Comparison of ENCODE assay signal across 18 cellular contexts in genomic region chr1:42484382-42484781, GRCh38. TPM values are rescaled to one million over a fixed set of nuclear protein-coding genes. Genes with fewer than 3 reads are reported as not detected.
DNase-seq lines count a peak whose midpoint lies in the region; ATAC-seq, FAIRE-seq and TF ChIP-seq lines count a peak whose summit lies in the region.
"Had no signal": no experiment of that assay in that cellular context is flagged by ENCODE, and none has a peak within 500 bp of the region (broad histone marks: within the 10 kb centered on the region; RNA-seq: fewer than 3 reads in every experiment).

No MANE protein-coding gene starts in this region.

- no peaks in the 10 kb centered on the region for H3K9me3 Mint-ChIP-seq in H9
- H3K9me3 Mint-ChIP-seq: WTC11 had no signal

- no peak overlapping the region for H3K14ac ChIP-seq in H9 (ENCODE audit: insufficient read depth, low read length)

- no peak overlapping the region for H4K5ac ChIP-seq in H9 (ENCODE audit: insufficient read length, low read depth, low read length)

- H3K4me1 ChIP-seq in adipocyte (ENCODE audit: control insufficient read depth, insufficient read depth, low read length): peaks cover 5% of the 10 kb centered on the region
- peaks cover 4% of the 10 kb centered on the region for H3K4me1 ChIP-seq in keratinocyte (ENCODE audit: control insufficient read depth, extremely low read depth, insufficient read depth, low read length)
- H3K4me1 ChIP-seq in H9 (ENCODE audit: insufficient read depth, low read length): no peaks in the 10 kb centered on the region

- H3K9me3 ChIP-seq in adipocyte (ENCODE audit: control insufficient read depth, low read length) (no peaks in the 10 kb centered on the region), keratinocyte (ENCODE audit: control insufficient read depth, low read depth, low read length) (no peaks in the 10 kb centered on the region), H9 (ENCODE audit: control insufficient read depth, low read depth, low read length) (no peaks in the 10 kb centered on the region)
- H3K9me3 ChIP-seq: neutrophil had no signal

- no CpG with 5 or more reads among the region's 2 CpGs for WGBS in H9 (ENCODE audit: extremely low coverage, insufficient read length, low lambda C conversion rate)

- no peak overlapping the region for H3K56ac ChIP-seq in H9 (ENCODE audit: insufficient read length, low read depth, low read length)

- H4K8ac ChIP-seq in H9 (replicated peaks; ENCODE audit: insufficient read length, low read depth, low read length): no peak overlapping the region

- H3K79me1 ChIP-seq in H9 (ENCODE audit: insufficient read depth, low read depth, low read length, poor library complexity, severe bottlenecking): no peaks in the 10 kb centered on the region

- H3K4me3 ChIP-seq in adipocyte (ENCODE audit: low read length) (no peak overlapping the region), keratinocyte (ENCODE audit: control insufficient read depth in 2 of 3, extremely low read depth in 1 of 3, insufficient read depth in 2 of 3, low read depth in 1 of 3, low read length in 3 of 3) (no peak overlapping the region)

- H3K9ac ChIP-seq in adipocyte (ENCODE audit: low read length): no peak overlapping the region
- no peak overlapping the region for H3K9ac ChIP-seq in keratinocyte (ENCODE audit: control insufficient read depth, extremely low read depth, insufficient read depth, low read length)
- H3K9ac ChIP-seq in H9 (ENCODE audit: extremely low read depth, insufficient read length, low read length): no peak overlapping the region

- H2BK120ac ChIP-seq in H9 (ENCODE audit: low read depth, low read length, poor library complexity, severe bottlenecking): no peak overlapping the region

- no peak overlapping the region for H3T11ph ChIP-seq in H9 (ENCODE audit: low read length)

- FAIRE-seq in keratinocyte (lab: Jason Lieb, UNC): peak; percentile 56
- FAIRE-seq: GM18507 had no signal

- H3K27me3 ChIP-seq in adipocyte (replicated peaks; ENCODE audit: control insufficient read depth, insufficient read depth, low read length) (no peaks in the 10 kb centered on the region), keratinocyte (ENCODE audit: control insufficient read depth, extremely low read depth, insufficient read depth, low read length) (no peaks in the 10 kb centered on the region), H9 (ENCODE audit: insufficient read depth, low read length) (no peaks in the 10 kb centered on the region)
- H3K27me3 ChIP-seq: neutrophil had no signal

- H3K27ac ChIP-seq in keratinocyte (ENCODE audit: control insufficient read depth, insufficient read depth, low read length) (no peak overlapping the region), H9 (ENCODE audit: insufficient read length, low read depth, low read length) (no peak overlapping the region)
- H3K27ac ChIP-seq: neutrophil had no signal

- no peak overlapping the region for H2BK20ac ChIP-seq in H9 (ENCODE audit: low read depth, low read length, poor library complexity, severe bottlenecking)

- H2BK5ac ChIP-seq in H9 (ENCODE audit: insufficient read length, low read length): no peak overlapping the region

- dilution Hi-C loops in keratinocyte (cut with MboI; ENCODE audit: extremely low pct_ligation_motif_present, low sequenced_read_pairs): no loop called here

- H3K27ac Mint-ChIP-seq in H9: no peak overlapping the region
- H3K27ac Mint-ChIP-seq: WTC11 had no signal

- H3K4me1 Mint-ChIP-seq in H9: peaks cover 3 to 4% of the 10 kb centered on the region in 2 experiments

- peak; percentile 28 for DNase-seq in AG09319 (ENCODE audit: extremely low read depth, low read depth)
- peak; percentile 15 for DNase-seq in HK-2 (ENCODE audit: unreplicated experiment)
- peak; percentile 60 for DNase-seq in adipocyte (ENCODE audit: low read depth)
- no peak for DNase-seq in keratinocyte (ENCODE audit: low read depth, low spot score)
- no peak for DNase-seq in H9
- DNase-seq in UCSD-AML1 (lab: John Stamatoyannopoulos, UW; ENCODE audit: unreplicated experiment): no peak
- DNase-seq: activated gamma-delta T cell treated with Interleukin-2 at 50 U/mL for 16 hours; COR-L47; H7; NCI-H1436; stimulated activated CD4-positive, alpha-beta T cell treated with anti-CD3 and anti-CD28 coated beads, Interleukin-4, amount 100 ng/mL, for 1 hour; substantia nigra had no signal

- H4K91ac ChIP-seq in H9 (ENCODE audit: insufficient read length, low read depth, low read length): no peak overlapping the region

- no peak for TF ChIP-seq CTCF in AG09319 (IDR thresholded peaks at IDR 0.05; ENCODE audit: low read depth, low read length)
- TF ChIP-seq CTCF in keratinocyte (optimal IDR thresholded peaks at IDR 0.05 in 1 of 3, IDR thresholded peaks at IDR 0.05 in 1 of 3, conservative IDR thresholded peaks at IDR 0.05 in 1 of 3; ENCODE audit: extremely low read depth in 1 of 3, insufficient read depth in 2 of 3, low read length in 3 of 3): no peak
- TF ChIP-seq CTCF in H9 (conservative IDR thresholded peaks at IDR 0.05): no peak

- no peaks in the 10 kb centered on the region for H3K36me3 Mint-ChIP-seq in H9 (ENCODE audit: insufficient read depth in 1 of 3, low read depth in 3 of 3)
- H3K36me3 Mint-ChIP-seq: WTC11 had no signal

- H4K20me1 ChIP-seq in keratinocyte (ENCODE audit: control insufficient read depth, extremely low read depth, insufficient read depth, low read length): no peaks in the 10 kb centered on the region
- H4K20me1 ChIP-seq in H9 (ENCODE audit: control insufficient read depth, insufficient read depth, insufficient read length): no peaks in the 10 kb centered on the region

- no peak overlapping the region for H3K23ac ChIP-seq in H9 (ENCODE audit: insufficient read length, low read depth, low read length)

- H3K4me3 Mint-ChIP-seq in H9: no peak overlapping the region
- H3K4me3 Mint-ChIP-seq: WTC11 had no signal

- H3K79me2 ChIP-seq in keratinocyte (ENCODE audit: control insufficient read depth, insufficient read depth, low read length) (no peaks in the 10 kb centered on the region), H9 (ENCODE audit: insufficient read depth, low read length) (no peaks in the 10 kb centered on the region)

- H3K4ac ChIP-seq in H9 (ENCODE audit: low read depth, low read length): no peak overlapping the region

- H2AK5ac ChIP-seq in H9 (ENCODE audit: insufficient read length, low read length): no peak overlapping the region

- no peak overlapping the region for H2BK12ac ChIP-seq in H9 (ENCODE audit: insufficient read length, low read depth, low read length)

- no peaks in the 10 kb centered on the region for H3K36me3 ChIP-seq in adipocyte (ENCODE audit: control insufficient read depth, insufficient read depth, low read length, severe bottlenecking)
- no peaks in the 10 kb centered on the region for H3K36me3 ChIP-seq in keratinocyte (ENCODE audit: control insufficient read depth in 2 of 2, extremely low read depth in 1 of 2, insufficient read depth in 2 of 2, low read length in 2 of 2)
- H3K36me3 ChIP-seq: neutrophil had no signal

- peaks cover 6% of the 10 kb centered on the region for H3K27me3 Mint-ChIP-seq in H9 (ENCODE audit: low read depth)

- no peak for ATAC-seq in GM19463 (IDR thresholded peaks at IDR 0.05; ENCODE audit: unreplicated experiment)
- ATAC-seq in GM21576 (IDR thresholded peaks at IDR 0.05; ENCODE audit: unreplicated experiment): no peak
- ATAC-seq: WTC11 had no signal

- H2AFZ ChIP-seq in keratinocyte (ENCODE audit: control insufficient read depth, low read length): no peak overlapping the region
- no peak overlapping the region for H2AFZ ChIP-seq in H9 (ENCODE audit: low read length)

- peaks cover 2% of the 10 kb centered on the region for H3K23me2 ChIP-seq in H9 (ENCODE audit: insufficient read length, low read depth, low read length, poor library complexity, severe bottlenecking)

- H3K9me1 ChIP-seq in keratinocyte (ENCODE audit: control insufficient read depth, extremely low read depth, insufficient read depth, low read length): no peaks in the 10 kb centered on the region

- H2BK15ac ChIP-seq in H9 (ENCODE audit: low read depth, low read length): no peak overlapping the region

- H3K4me2 ChIP-seq in keratinocyte (ENCODE audit: control insufficient read depth, extremely low read depth, insufficient read depth, low read depth, low read length) (no peak overlapping the region), H9 (ENCODE audit: insufficient read depth, insufficient read length, low read length) (no peak overlapping the region)

- H3K18ac ChIP-seq in H9 (ENCODE audit: insufficient read length, low read depth, low read length): no peak overlapping the region

RNA-seq across cellular contexts. Expression of gene CCDC30, which starts 21.3 kb away (rescaled TPM):
- 0.12 to 0.37 TPM (median 0.35 TPM) in 3 replicates for polyA plus RNA-seq in keratinocyte
- 2.5 TPM for polyA plus RNA-seq in keratinocyte (2011; ENCODE audit: low read depth)
- 0.13 and 0.75 TPM in 2 replicates for polyA plus RNA-seq in keratinocyte (2011; cell fraction: cytosol; rRNA removed)
- polyA plus RNA-seq in keratinocyte (2011; cell fraction: nucleus; rRNA removed): 1.1 and 1.2 TPM in 2 replicates
- 0.42 and 2.0 TPM in 2 replicates for polyA plus RNA-seq in keratinocyte (2012; ENCODE audit: low replicate concordance)
- polyA minus RNA-seq in keratinocyte: 0.33 to 1.1 TPM in 2 of 3 replicates, not detected in the other
- not detected for polyA minus RNA-seq in keratinocyte (2011; cell fraction: cytosol; rRNA and poly(A)+ RNA removed)
- polyA minus RNA-seq in keratinocyte (2011; cell fraction: nucleus; rRNA and poly(A)+ RNA removed): 0.42 and 2.6 TPM in 2 replicates
- total RNA-seq in H9 (2021): 1.4 and 1.8 TPM in 2 replicates

RNA-seq across cellular contexts. Expression of gene PPCS, which starts 28.0 kb away (rescaled TPM):
- polyA plus RNA-seq in keratinocyte: 31.5 to 47.3 TPM (median 44.1 TPM) in 3 replicates
- polyA plus RNA-seq in keratinocyte (2011; ENCODE audit: low read depth): 78.2 TPM
- 39.6 and 55.7 TPM in 2 replicates for polyA plus RNA-seq in keratinocyte (2011; cell fraction: cytosol; rRNA removed)
- 29.5 and 30.2 TPM in 2 replicates for polyA plus RNA-seq in keratinocyte (2011; cell fraction: nucleus; rRNA removed)
- polyA plus RNA-seq in keratinocyte (2012; ENCODE audit: low replicate concordance): 44.8 and 49.9 TPM in 2 replicates
- 6.9 to 10.9 TPM (median 10.7 TPM) in 3 replicates for polyA minus RNA-seq in keratinocyte
- polyA minus RNA-seq in keratinocyte (2011; cell fraction: cytosol; rRNA and poly(A)+ RNA removed): 24.0 TPM
- 5.2 and 6.4 TPM in 2 replicates for polyA minus RNA-seq in keratinocyte (2011; cell fraction: nucleus; rRNA and poly(A)+ RNA removed)
- total RNA-seq in H9 (2021): 36.7 and 37.3 TPM in 2 replicates

RNA-seq across cellular contexts. Expression of gene ZMYND12, which starts 28.6 kb away (rescaled TPM):
- 0.15 to 0.31 TPM (median 0.24 TPM) in 3 replicates for polyA plus RNA-seq in keratinocyte
- polyA plus RNA-seq in keratinocyte (2011; ENCODE audit: low read depth): 0.60 TPM
- 0.19 and 0.40 TPM in 2 replicates for polyA plus RNA-seq in keratinocyte (2011; cell fraction: cytosol; rRNA removed)
- 0.12 and 0.15 TPM in 2 replicates for polyA plus RNA-seq in keratinocyte (2011; cell fraction: nucleus; rRNA removed)
- polyA plus RNA-seq in keratinocyte (2012; ENCODE audit: low replicate concordance): 0.80 TPM in 1 of 2 replicates, not detected in the other
- 0.33 to 0.74 TPM in 2 of 3 replicates, not detected in the other for polyA minus RNA-seq in keratinocyte
- polyA minus RNA-seq in keratinocyte (2011; cell fraction: cytosol; rRNA and poly(A)+ RNA removed): not detected
- polyA minus RNA-seq in keratinocyte (2011; cell fraction: nucleus; rRNA and poly(A)+ RNA removed): not detected in 2 replicates
- total RNA-seq in H9 (2021): 0.42 and 0.55 TPM in 2 replicates
- total RNA-seq: OCI-LY7 had no signal

Comparison
In these comparisons a context has a peak if more than half of its experiments do, and no peak if none do; other contexts are left out.
1. DNase-seq: peak in AG09319 (single experiment), HK-2 (single experiment) and adipocyte (single experiment); none in keratinocyte (single experiment), H9 (single experiment) and UCSD-AML1 (single experiment).